ENCODE assay signal across 8 cellular contexts in the genomic region with DNA sequence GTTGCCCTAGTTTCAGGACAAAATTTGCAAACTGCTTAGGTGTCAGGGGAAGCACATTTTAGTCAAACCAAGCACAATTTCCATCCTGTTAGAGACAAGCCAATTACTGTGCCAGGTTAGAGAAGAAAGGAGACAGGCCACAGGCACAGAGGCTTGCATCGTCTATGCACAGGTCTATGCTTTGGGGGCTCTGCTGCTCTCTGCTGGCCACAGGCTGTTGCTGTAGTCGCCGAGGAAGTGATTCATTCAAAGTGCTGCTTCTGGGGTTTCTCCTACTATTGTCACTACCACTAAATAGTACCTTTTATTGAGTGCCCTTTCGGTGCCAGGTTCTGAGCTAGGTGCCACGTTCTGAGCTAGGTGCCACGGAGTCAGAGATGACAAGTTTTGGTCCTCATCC. TPM values are rescaled to one million over a fixed set of nuclear protein-coding genes. Genes with fewer than 3 reads are reported as not detected.
DNase-seq lines count a peak whose midpoint lies in the region; FAIRE-seq and TF ChIP-seq lines count a peak whose summit lies in the region.

No MANE protein-coding gene starts in this region.

- H3K36me3 Mint-ChIP-seq in astrocyte (ENCODE audit: low read depth, unreplicated experiment): no peaks in the 10 kb centered on the region

- H3K79me2 ChIP-seq in astrocyte (ENCODE audit: insufficient read depth, low read length): no peaks in the 10 kb centered on the region

- DNase-seq in GM12891 (ENCODE audit: insufficient read length, low spot score) (no peak), HFF-Myc (ENCODE audit: extremely low read depth, low read depth) (no peak), NCI-H1048 (lab: John Stamatoyannopoulos, UW) (peak; percentile 5), T-helper 9 cell (peak; percentile 41), astrocyte (ENCODE audit: low read depth) (peak; percentile 4), iPS DF 6.9 (ENCODE audit: low read depth, low spot score) (peak; percentile 13), NCI-H187 (lab: John Stamatoyannopoulos, UW) (no peak)
- DNase-seq in stimulated activated CD4-positive, alpha-beta T cell treated with anti-CD3 and anti-CD28 coated beads, Interleukin-15, amount 100 ng/mL, for 48 hours (ENCODE audit: low read depth in 2 of 2): peak; percentile 61 to 62

- H3K4me3 Mint-ChIP-seq in astrocyte (ENCODE audit: unreplicated experiment): no peak overlapping the region

- H3K27ac ChIP-seq in astrocyte (ENCODE audit: low read depth, low read length): no peak overlapping the region
- H3K27ac ChIP-seq in iPS DF 6.9 (ENCODE audit: low read length): no peak overlapping the region

- no peak overlapping the region for H3K4me2 ChIP-seq in astrocyte (ENCODE audit: low read length)

- no peak overlapping the region for H2AFZ ChIP-seq in astrocyte (ENCODE audit: low read depth, low read length)

- H3K4me1 ChIP-seq in astrocyte (ENCODE audit: insufficient read depth, low read length) (no peaks in the 10 kb centered on the region), iPS DF 6.9 (ENCODE audit: control insufficient read depth, insufficient read depth, low read length) (no peaks in the 10 kb centered on the region)

- H3K9ac ChIP-seq in astrocyte (ENCODE audit: low read length): no peak overlapping the region

- no peaks in the 10 kb centered on the region for H4K20me1 ChIP-seq in astrocyte (ENCODE audit: insufficient read depth, low read length)

- no peak overlapping the region for H3K27ac Mint-ChIP-seq in astrocyte (ENCODE audit: unreplicated experiment)

- H3K9me3 ChIP-seq in astrocyte (ENCODE audit: insufficient read depth, low read depth, low read length): no peaks in the 10 kb centered on the region
- no peaks in the 10 kb centered on the region for H3K9me3 ChIP-seq in iPS DF 6.9 (ENCODE audit: control insufficient read depth, insufficient read depth, low read length)

- no peaks in the 10 kb centered on the region for H3K27me3 ChIP-seq in astrocyte (ENCODE audit: insufficient read depth, low read length)
- H3K27me3 ChIP-seq in iPS DF 6.9 (ENCODE audit: control insufficient read depth, insufficient read depth, low read length): no peaks in the 10 kb centered on the region

- peaks cover 2% of the 10 kb centered on the region for H3K27me3 Mint-ChIP-seq in astrocyte (ENCODE audit: low read depth, unreplicated experiment)

- WGBS in iPS DF 6.9 (ENCODE audit: insufficient coverage, insufficient read length): no CpG with 5 or more reads among the region's 6 CpGs

- no peaks in the 10 kb centered on the region for H3K4me1 Mint-ChIP-seq in astrocyte (ENCODE audit: low read depth, unreplicated experiment)

- FAIRE-seq in GM12891 (lab: Jason Lieb, UNC) (peak; percentile 93), astrocyte (lab: Jason Lieb, UNC) (peak; percentile 99)

- TF ChIP-seq POLR2A in GM12891 (IDR thresholded peaks at IDR 0.05; ENCODE audit: low read depth, low read length): no peak

- H3K9me3 Mint-ChIP-seq in astrocyte (ENCODE audit: unreplicated experiment): no peaks in the 10 kb centered on the region

- TF ChIP-seq CTCF in HFF-Myc (IDR thresholded peaks at IDR 0.05; ENCODE audit: low read depth, low read length, missing control alignments) (peak; percentile 60), astrocyte (IDR thresholded peaks at IDR 0.05; ENCODE audit: insufficient read depth, low read depth, low read length) (peak; percentile 56)

- H3K36me3 ChIP-seq in astrocyte (ENCODE audit: insufficient read depth, low read length) (no peaks in the 10 kb centered on the region), iPS DF 6.9 (ENCODE audit: control insufficient read depth, insufficient read depth, low read length) (no peaks in the 10 kb centered on the region)

- H3K4me3 ChIP-seq in HFF-Myc (replicated peaks; ENCODE audit: low read depth, low read length): no peak overlapping the region
- H3K4me3 ChIP-seq in astrocyte (ENCODE audit: insufficient read depth, low read depth, low read length): no peak overlapping the region
- no peak overlapping the region for H3K4me3 ChIP-seq in iPS DF 6.9 (ENCODE audit: low read length)

TF ChIP-seq in GM12891, 5 proteins besides CTCF, POLR2A, EP300 and RAD21:
- TF ChIP-seq SPI1 (IDR thresholded peaks at IDR 0.05; ENCODE audit: low read depth, low read length): peak; percentile 13; the same call in 1 of the 2 replicates
- TF ChIP-seq POU2F2 (IDR thresholded peaks at IDR 0.05; ENCODE audit: low read depth, low read length): no peak

RNA-seq across cellular contexts. Expression of gene VGLL1, which starts 45.5 kb away (rescaled TPM):
- polyA plus RNA-seq in GM12891 (2012; ENCODE audit: low read depth, missing spikeins): not detected
- 1.3 TPM in 1 of 2 replicates, not detected in the other for total RNA-seq in astrocyte

Comparison
In these comparisons a context has a peak if more than half of its experiments do, and no peak if none do; other contexts are left out.
1. DNase-seq: peak in NCI-H1048 (single experiment), T-helper 9 cell (single experiment), astrocyte (single experiment), iPS DF 6.9 (single experiment) and stimulated activated CD4-positive, alpha-beta T cell treated with anti-CD3 and anti-CD28 coated beads, Interleukin-15, amount 100 ng/mL, for 48 hours (2 of 2); none in GM12891 (single experiment), HFF-Myc (single experiment) and NCI-H187 (0 of 2).